In the genomic region with DNA sequence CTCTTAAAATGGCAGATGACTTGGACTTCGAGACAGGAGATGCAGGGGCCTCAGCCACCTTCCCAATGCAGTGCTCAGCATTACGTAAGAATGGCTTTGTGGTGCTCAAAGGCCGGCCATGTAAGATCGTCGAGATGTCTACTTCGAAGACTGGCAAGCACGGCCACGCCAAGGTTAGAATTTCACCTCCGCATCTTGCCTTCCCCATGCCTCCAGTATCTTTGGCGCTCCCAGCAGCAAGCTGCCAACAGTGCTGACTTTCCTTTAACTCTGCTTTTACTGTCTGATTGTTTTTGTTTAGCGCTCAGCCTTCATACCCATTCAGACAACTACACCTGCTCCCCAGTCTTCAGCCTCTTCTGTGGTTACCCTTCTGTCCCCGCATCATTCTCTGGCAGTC, we compare ENCODE assay signal across 9 cellular contexts. TPM values are rescaled to one million over a fixed set of nuclear protein-coding genes. Genes with fewer than 3 reads are reported as not detected.
A peak's percentile ranks its signal among the peaks of the same experiment; 100 is the strongest.
DNase-seq lines count a peak whose midpoint lies in the region; ATAC-seq and TF ChIP-seq lines count a peak whose summit lies in the region.
"Had no signal": no experiment of that assay in that cellular context is flagged by ENCODE, and none has a peak within 500 bp of the region (broad histone marks: within the 10 kb centered on the region; RNA-seq: fewer than 3 reads in every experiment).

No MANE protein-coding gene starts in this region.

- no peaks in the 10 kb centered on the region for H3K9me3 Mint-ChIP-seq in Caco-2 (ENCODE audit: unreplicated experiment)

- no peak for DNase-seq in Caco-2
- no peak for DNase-seq in NT2/D1 (ENCODE audit: low read depth, low spot score)
- DNase-seq in effector memory CD4-positive, alpha-beta T cell: no peak
- no peak for DNase-seq in glomerular visceral epithelial cell (ENCODE audit: extremely low spot score)
- DNase-seq in hippocampal formation (lab: John Stamatoyannopoulos, UW): no peak
- DNase-seq in RPMI8226: no peak
- DNase-seq: aorta had no signal

- peaks cover 15% of the 10 kb centered on the region for H3K4me1 Mint-ChIP-seq in Caco-2 (ENCODE audit: low read depth, unreplicated experiment)

- no peaks in the 10 kb centered on the region for H3K27me3 Mint-ChIP-seq in Caco-2 (ENCODE audit: insufficient read depth, unreplicated experiment)

- H3K27ac Mint-ChIP-seq in Caco-2 (ENCODE audit: unreplicated experiment): peak overlapping the region; percentile 78

- H3K9ac ChIP-seq in NT2/D1 (ENCODE audit: insufficient read length, low read depth): no peak overlapping the region

- H3K27ac ChIP-seq in effector memory CD4-positive, alpha-beta T cell (ENCODE audit: insufficient read depth, low read length, poor library complexity, severe bottlenecking): peak overlapping the region; percentile 98
- H3K27ac ChIP-seq in neutrophil: peak overlapping the region; percentile 98

- H3K4me3 Mint-ChIP-seq in Caco-2 (ENCODE audit: unreplicated experiment): peak overlapping the region; percentile 93

- H3K4me3 ChIP-seq in Caco-2 (ENCODE audit: low read depth, low read length) (no peak overlapping the region), NT2/D1 (ENCODE audit: insufficient read length, low read depth) (peak overlapping the region; percentile 94), neutrophil (ENCODE audit: low read depth in 1 of 2, low read length in 1 of 2) (no peak overlapping the region)
- peak overlapping the region; percentile 42 for H3K4me3 ChIP-seq in effector memory CD4-positive, alpha-beta T cell (ENCODE audit: insufficient read depth, low read depth, low read length, poor library complexity, severe bottlenecking)

- no peaks in the 10 kb centered on the region for H3K27me3 ChIP-seq in Caco-2 (replicated peaks; ENCODE audit: control insufficient read depth, insufficient read depth, low read length)
- no peaks in the 10 kb centered on the region for H3K27me3 ChIP-seq in NT2/D1 (ENCODE audit: insufficient read depth, insufficient read length)
- H3K27me3 ChIP-seq in effector memory CD4-positive, alpha-beta T cell (replicated peaks; ENCODE audit: control insufficient read depth, insufficient read depth, low read length, poor library complexity, severe bottlenecking): no peaks in the 10 kb centered on the region
- no peaks in the 10 kb centered on the region for H3K27me3 ChIP-seq in neutrophil

- POLR2A ChIA-PET in Caco-2 (lab: Charles Lee): interaction anchor here (0.6 kb wide), 2 partner anchors 39 to 75 kb away, joined by 5 read pairs; no protein-coding TSS in a partner anchor

- peaks cover 4% of the 10 kb centered on the region; the same call in 1 of the 2 replicates for H3K4me1 ChIP-seq in Caco-2
- peaks cover 10% of the 10 kb centered on the region for H3K4me1 ChIP-seq in NT2/D1 (ENCODE audit: insufficient read depth, insufficient read length)
- H3K4me1 ChIP-seq in effector memory CD4-positive, alpha-beta T cell (ENCODE audit: control insufficient read depth, insufficient read depth, low read length, poor library complexity, severe bottlenecking): peaks cover 33% of the 10 kb centered on the region
- peaks cover 39 to 44% of the 10 kb centered on the region in 2 experiments for H3K4me1 ChIP-seq in neutrophil (ENCODE audit: control insufficient read depth in 1 of 2, insufficient read depth in 1 of 2, low read depth in 1 of 2, low read length in 1 of 2)

- no TSS peak for BruUV-seq in Caco-2 (replicated peaks; lab: Mats Ljungman, UMichigan)

- H3K36me3 ChIP-seq in Caco-2 (ENCODE audit: control insufficient read depth, insufficient read depth, low read length) (peaks cover 5% of the 10 kb centered on the region), NT2/D1 (ENCODE audit: insufficient read depth, insufficient read length, low read length) (peaks cover 56% of the 10 kb centered on the region), neutrophil (peaks cover 41% of the 10 kb centered on the region)
- peaks cover 49% of the 10 kb centered on the region for H3K36me3 ChIP-seq in effector memory CD4-positive, alpha-beta T cell (ENCODE audit: control insufficient read depth, insufficient read depth, low read length)

- ATAC-seq in GM18520 (IDR thresholded peaks at IDR 0.05; ENCODE audit: unreplicated experiment): no peak

- no peak for TF ChIP-seq CTCF in Caco-2 (IDR thresholded peaks at IDR 0.05; ENCODE audit: insufficient read depth in 1 of 2, low read depth in 1 of 2, low read length in 1 of 2, severe bottlenecking in 1 of 2, unreplicated experiment in 1 of 2)
- no peak for TF ChIP-seq CTCF in neutrophil (IDR thresholded peaks at IDR 0.05)

- H3K9me3 ChIP-seq in Caco-2 (no peaks in the 10 kb centered on the region), NT2/D1 (ENCODE audit: insufficient read depth, low read length) (no peaks in the 10 kb centered on the region), neutrophil (no peaks in the 10 kb centered on the region)
- no peaks in the 10 kb centered on the region for H3K9me3 ChIP-seq in effector memory CD4-positive, alpha-beta T cell (ENCODE audit: control insufficient read depth, low read length)

- peaks cover 73% of the 10 kb centered on the region for H3K36me3 Mint-ChIP-seq in Caco-2 (ENCODE audit: insufficient read depth, unreplicated experiment)

- intact Hi-C loops in Caco-2 (cut with micrococcal nuclease; ENCODE audit: unreplicated experiment): loop anchor here (5.0 kb wide), 1 partner anchor 173 kb away; a partner anchor contains a TSS

- CTCF ChIA-PET in Caco-2 (lab: Charles Lee): interaction anchor here (0.5 kb wide), 1 partner anchor 70 kb away, joined by 3 read pairs; a partner anchor contains a TSS

RNA-seq across cellular contexts. Expression of a gene that starts 2.2 kb away (rescaled TPM):
- 345 and 388 TPM in 2 replicates for total RNA-seq in Caco-2 (2022)

RNA-seq across cellular contexts. Expression of a gene that starts 5.5 kb away (rescaled TPM):
- total RNA-seq in Caco-2 (2022): 36.0 and 39.2 TPM in 2 replicates

RNA-seq across cellular contexts. Expression of a gene that starts 15.2 kb away (rescaled TPM):
- 21.1 and 27.6 TPM in 2 replicates for total RNA-seq in Caco-2 (2022)

RNA-seq across cellular contexts. Expression of a gene that starts 19.5 kb away (rescaled TPM):
- 29.5 and 31.1 TPM in 2 replicates for total RNA-seq in Caco-2 (2022)

RNA-seq across cellular contexts. Expression of a gene that starts 26.7 kb away (rescaled TPM):
- 1.6 TPM in 1 of 2 replicates, not detected in the other for total RNA-seq in Caco-2 (2022)

Comparison
In these comparisons a context has a peak if more than half of its experiments do, and no peak if none do; other contexts are left out.
1. H3K4me3 ChIP-seq: peak in NT2/D1 (single experiment) and effector memory CD4-positive, alpha-beta T cell (single experiment); none in Caco-2 (single experiment) and neutrophil (0 of 2).